In the genomic region with DNA sequence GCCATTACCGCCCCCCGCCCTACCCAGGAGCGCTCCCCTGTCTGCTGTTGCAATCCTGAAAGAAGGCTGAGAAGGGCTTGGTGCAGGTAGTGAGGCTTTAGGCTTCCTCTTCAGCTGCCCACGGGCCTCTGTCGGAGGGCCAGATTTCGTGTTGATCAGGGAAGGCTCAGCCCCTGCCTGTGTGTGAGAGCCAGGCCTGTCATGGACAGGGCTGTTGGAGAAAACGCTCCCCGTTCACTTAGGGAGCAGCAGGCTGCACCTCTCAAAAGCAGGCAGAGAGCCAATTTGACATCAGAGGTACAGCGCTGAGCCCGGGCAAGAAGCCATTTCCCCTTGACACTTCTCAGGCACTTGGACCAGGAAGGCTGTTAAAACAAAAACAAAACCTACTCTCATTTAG, we compare ENCODE assay signal across 13 cellular contexts. TPM values are rescaled to one million over a fixed set of nuclear protein-coding genes. Genes with fewer than 3 reads are reported as not detected.
DNase-seq lines count a peak whose midpoint lies in the region; ATAC-seq, FAIRE-seq and TF ChIP-seq lines count a peak whose summit lies in the region.
"Had no signal": no experiment of that assay in that cellular context is flagged by ENCODE, and none has a peak within 500 bp of the region (broad histone marks: within the 10 kb centered on the region; RNA-seq: fewer than 3 reads in every experiment).

No MANE protein-coding gene starts in this region.

- H3K27ac ChIP-seq in mammary epithelial cell (ENCODE audit: insufficient read depth, low read depth, low read length) (no peak overlapping the region), breast epithelium (no peak overlapping the region), astrocyte (ENCODE audit: low read depth, low read length) (no peak overlapping the region), thoracic aorta (no peak overlapping the region)
- H3K27ac ChIP-seq: C4-2B, SK-N-MC had no signal

- H3K4me2 ChIP-seq in mammary epithelial cell (ENCODE audit: insufficient read depth, low read depth, low read length) (peak overlapping the region; percentile 19), astrocyte (ENCODE audit: low read length) (peak overlapping the region; percentile 25)

- H3K79me2 ChIP-seq in mammary epithelial cell (ENCODE audit: insufficient read depth, low read length): no peaks in the 10 kb centered on the region
- no peaks in the 10 kb centered on the region for H3K79me2 ChIP-seq in astrocyte (ENCODE audit: insufficient read depth, low read length)

- H3K4me1 Mint-ChIP-seq in astrocyte (ENCODE audit: low read depth, unreplicated experiment): peaks cover 20% of the 10 kb centered on the region
- H3K4me1 Mint-ChIP-seq in glutamatergic neuron (ENCODE audit: low read depth, unreplicated experiment): peaks cover 24% of the 10 kb centered on the region

- intact Hi-C loops in mammary epithelial cell (cut with micrococcal nuclease): loop anchor here (1.0 to 10.0 kb wide), 6 partner anchors 189 to 838 kb away; a partner anchor contains a TSS
- intact Hi-C loops in breast epithelium (cut with DNase I; ENCODE audit: low total_unique reads): loop anchor here (10.0 kb wide), 1 partner anchor 483 kb away; no protein-coding TSS in a partner anchor

- FAIRE-seq in astrocyte (lab: Jason Lieb, UNC): no peak

- ATAC-seq in HG03442 (IDR thresholded peaks at IDR 0.05; ENCODE audit: unreplicated experiment) (peak; percentile 28), thoracic aorta (ENCODE audit: insufficient number of reproducible peaks, low FRiP score, low read depth) (no peak)

- H2AFZ ChIP-seq in mammary epithelial cell (ENCODE audit: low read depth, low read length) (peak overlapping the region; percentile 74), astrocyte (ENCODE audit: low read depth, low read length) (no peak overlapping the region)

- no peak for TF ChIP-seq POLR2A in breast epithelium (IDR thresholded peaks at IDR 0.05)

- H3K9me3 Mint-ChIP-seq in astrocyte (ENCODE audit: unreplicated experiment) (peaks cover 2% of the 10 kb centered on the region), glutamatergic neuron (ENCODE audit: unreplicated experiment) (peaks cover 2% of the 10 kb centered on the region)
- H3K9me3 Mint-ChIP-seq: activated naive CD4-positive, alpha-beta T cell treated with anti-CD3 and anti-CD28 coated beads, Interleukin-2, amount 10 ng/mL, durations not matched to agents 7 days and 5 days; naive B cell had no signal

- no peaks in the 10 kb centered on the region for H3K36me3 ChIP-seq in mammary epithelial cell (ENCODE audit: insufficient read depth, low read length)
- no peaks in the 10 kb centered on the region for H3K36me3 ChIP-seq in breast epithelium
- no peaks in the 10 kb centered on the region for H3K36me3 ChIP-seq in astrocyte (ENCODE audit: insufficient read depth, low read length)
- no peaks in the 10 kb centered on the region for H3K36me3 ChIP-seq in thoracic aorta

- dilution Hi-C loops in mammary epithelial cell (cut with HindIII; ENCODE audit: low sequenced_read_pairs): no loop called here

- TF ChIP-seq CTCF in mammary epithelial cell (conservative IDR thresholded peaks at IDR 0.05 in 1 of 2, IDR thresholded peaks at IDR 0.05 in 1 of 2; ENCODE audit: extremely low read depth in 1 of 2, insufficient read depth in 1 of 2, low read depth in 1 of 2, low read length in 2 of 2) (no peak), breast epithelium (IDR thresholded peaks at IDR 0.05) (no peak), astrocyte (IDR thresholded peaks at IDR 0.05; ENCODE audit: insufficient read depth, low read depth, low read length) (no peak), thoracic aorta (IDR thresholded peaks at IDR 0.05) (no peak), glutamatergic neuron (IDR thresholded peaks at IDR 0.05; ENCODE audit: partially characterized antibody, unreplicated experiment) (no peak)

- H3K9me3 ChIP-seq in mammary epithelial cell (replicated peaks; ENCODE audit: insufficient read depth, low read length): no peaks in the 10 kb centered on the region
- no peaks in the 10 kb centered on the region for H3K9me3 ChIP-seq in breast epithelium
- no peaks in the 10 kb centered on the region for H3K9me3 ChIP-seq in astrocyte (ENCODE audit: insufficient read depth, low read depth, low read length)
- H3K9me3 ChIP-seq in thoracic aorta: no peaks in the 10 kb centered on the region

- H4K20me1 ChIP-seq in mammary epithelial cell (ENCODE audit: insufficient read depth, low read length) (peaks cover 2% of the 10 kb centered on the region), astrocyte (ENCODE audit: insufficient read depth, low read length) (no peaks in the 10 kb centered on the region)

- H3K27ac Mint-ChIP-seq in astrocyte (ENCODE audit: unreplicated experiment): no peak overlapping the region
- H3K27ac Mint-ChIP-seq in glutamatergic neuron (ENCODE audit: unreplicated experiment): no peak overlapping the region
- H3K27ac Mint-ChIP-seq: activated naive CD4-positive, alpha-beta T cell treated with anti-CD3 and anti-CD28 coated beads, Interleukin-2, amount 10 ng/mL, durations not matched to agents 7 days and 5 days had no signal

- DNase-seq in mammary epithelial cell (no peak), breast epithelium (ENCODE audit: low spot score in 2 of 2) (no peak), astrocyte (ENCODE audit: low read depth) (no peak), thoracic aorta (ENCODE audit: low spot score) (no peak), COLO668 (lab: John Stamatoyannopoulos, UW; ENCODE audit: unreplicated experiment) (no peak), NCI-H774 (lab: John Stamatoyannopoulos, UW) (no peak), glutamatergic neuron (no peak)

- peaks cover 5% of the 10 kb centered on the region for H3K27me3 Mint-ChIP-seq in astrocyte (ENCODE audit: low read depth, unreplicated experiment)
- peaks cover 4% of the 10 kb centered on the region for H3K27me3 Mint-ChIP-seq in glutamatergic neuron (ENCODE audit: unreplicated experiment)
- H3K27me3 Mint-ChIP-seq: activated naive CD4-positive, alpha-beta T cell treated with anti-CD3 and anti-CD28 coated beads, Interleukin-2, amount 10 ng/mL, durations not matched to agents 7 days and 5 days had no signal

- no peak overlapping the region for H3K4me3 Mint-ChIP-seq in astrocyte (ENCODE audit: unreplicated experiment)
- H3K4me3 Mint-ChIP-seq in glutamatergic neuron (ENCODE audit: unreplicated experiment): no peak overlapping the region
- H3K4me3 Mint-ChIP-seq: activated naive CD4-positive, alpha-beta T cell treated with anti-CD3 and anti-CD28 coated beads, Interleukin-2, amount 10 ng/mL, durations not matched to agents 7 days and 5 days had no signal

- H3K4me3 ChIP-seq in mammary epithelial cell (replicated peaks in 1 of 3; ENCODE audit: insufficient read depth in 1 of 3, low read depth in 2 of 3, low read length in 3 of 3): no peak overlapping the region
- peak overlapping the region in 1 of 3 donors; percentile 4 for H3K4me3 ChIP-seq in breast epithelium
- H3K4me3 ChIP-seq in astrocyte (ENCODE audit: insufficient read depth, low read depth, low read length): no peak overlapping the region
- peak overlapping the region; percentile 24 for H3K4me3 ChIP-seq in thoracic aorta

- WGBS in mammary epithelial cell (ENCODE audit: low coverage, missing lambda C conversion rate): 48% methylated on average over 10 of the region's 10 CpGs

- H3K36me3 Mint-ChIP-seq in astrocyte (ENCODE audit: low read depth, unreplicated experiment) (no peaks in the 10 kb centered on the region), glutamatergic neuron (ENCODE audit: unreplicated experiment) (no peaks in the 10 kb centered on the region)
- H3K36me3 Mint-ChIP-seq: activated naive CD4-positive, alpha-beta T cell treated with anti-CD3 and anti-CD28 coated beads, Interleukin-2, amount 10 ng/mL, durations not matched to agents 7 days and 5 days; naive B cell had no signal

- H3K9ac ChIP-seq in mammary epithelial cell (ENCODE audit: insufficient read depth, low read length) (peak overlapping the region; percentile 31), astrocyte (ENCODE audit: low read length) (no peak overlapping the region)

- in situ Hi-C loops in mammary epithelial cell (cut with MboI; ENCODE audit: low sequenced_read_pairs in 2 of 2): loop anchor here (5.0 to 25.0 kb wide), 4 partner anchors 223 to 830 kb away; a partner anchor contains a TSS

- CTCF ChIA-PET in mammary epithelial cell (lab: Charles Lee; ENCODE audit: low non-redundant PET): interaction anchor here (0.6 kb wide), 1 partner anchor 128 kb away, joined by 3 read pairs; no protein-coding TSS in a partner anchor

- H3K4me1 ChIP-seq in mammary epithelial cell (ENCODE audit: insufficient read depth, low read length) (peaks cover 26% of the 10 kb centered on the region), breast epithelium (no peaks in the 10 kb centered on the region), astrocyte (ENCODE audit: insufficient read depth, low read length) (peaks cover 22% of the 10 kb centered on the region), thoracic aorta (ENCODE audit: control insufficient read depth in 1 of 2, low read depth in 2 of 2) (peaks cover 0 to 3% of the 10 kb centered on the region in 2 donors)

- no TSS peak for BruUV-seq in mammary epithelial cell (replicated peaks; lab: Mats Ljungman, UMichigan)

- no peaks in the 10 kb centered on the region for H3K27me3 ChIP-seq in mammary epithelial cell (ENCODE audit: insufficient read depth, low read length)
- H3K27me3 ChIP-seq in breast epithelium: no peaks in the 10 kb centered on the region
- no peaks in the 10 kb centered on the region for H3K27me3 ChIP-seq in astrocyte (ENCODE audit: insufficient read depth, low read length)
- no peaks in the 10 kb centered on the region for H3K27me3 ChIP-seq in thoracic aorta (replicated peaks; ENCODE audit: insufficient read depth)

RNA-seq across cellular contexts. Expression of a gene that starts 19.0 kb away (rescaled TPM):
- total RNA-seq in mammary epithelial cell: not detected
- not detected for polyA plus RNA-seq in mammary epithelial cell
- not detected for polyA minus RNA-seq in mammary epithelial cell
- not detected for total RNA-seq in breast epithelium
- not detected in 2 replicates for total RNA-seq in astrocyte
- total RNA-seq in thoracic aorta: not detected
- total RNA-seq in glutamatergic neuron (ENCODE audit: unreplicated experiment): not detected

RNA-seq across cellular contexts. Expression of a gene that starts 35.1 kb away (rescaled TPM):
- not detected for total RNA-seq in mammary epithelial cell
- polyA plus RNA-seq in mammary epithelial cell: not detected
- polyA minus RNA-seq in mammary epithelial cell: not detected
- total RNA-seq in breast epithelium: not detected
- not detected in 2 replicates for total RNA-seq in astrocyte
- total RNA-seq in thoracic aorta: 1 to 10 TPM in 1 of 2 donors, not detected in 1; 3.0 TPM
- not detected for total RNA-seq in glutamatergic neuron (ENCODE audit: unreplicated experiment)
- total RNA-seq: fibroblast of villous mesenchyme had no signal
